In genomic region chr20:47287609-47288144, GRCh38 we compare ENCODE assay signal across 21 cellular contexts.
"Had no signal": no experiment of that assay in that cellular context is flagged by ENCODE, and none has a peak within 500 bp of the region (broad histone marks: within the 10 kb centered on the region; RNA-seq: fewer than 3 reads in every experiment).

No MANE protein-coding gene starts in this region.

- H3K4me3 ChIP-seq: coronary artery, heart left ventricle, ovary, skin epidermis, tibial artery had no signal

- H3K36me3 ChIP-seq: ovary had no signal

- H3K9me3 Mint-ChIP-seq: activated T-cell treated with anti-CD3 and anti-CD28 coated beads, Interleukin-2, amount 50 U/mL, for 4 hours; mesothelial cell of epicardium; naive thymus-derived CD8-positive, alpha-beta T cell; stimulated activated naive CD8-positive, alpha-beta T cell treated with anti-CD3 and anti-CD28 coated beads, Interleukin-15, amount 100 ng/mL, for 72 hours had no signal

- DNase-seq: activated CD8-positive, alpha-beta memory T cell treated with anti-CD3 and anti-CD28 coated beads for 24 hours; activated CD8-positive, alpha-beta memory T cell treated with anti-CD3 and anti-CD28 coated beads, Interleukin-2, amount 50 U/mL, for 4 hours; activated effector memory CD4-positive, alpha-beta T cell treated with Interleukin-2 at 50 U/mL for 16 hours; activated naive CD4-positive, alpha-beta T cell treated with anti-CD3 and anti-CD28 coated beads, Interleukin-2, amount 50 U/mL, for 16 hours; activated T-cell treated with anti-CD3 and anti-CD28 coated beads, Interleukin-2, amount 50 U/mL, for 4 hours; heart left ventricle; mammary epithelial cell; naive thymus-derived CD8-positive, alpha-beta T cell; ovary; right cardiac atrium; stimulated activated CD4-positive, alpha-beta T cell treated with anti-CD3 and anti-CD28 coated beads, Interleukin-1b, Interleukin-23, amount 100 ng/mL, for 48 hours; stimulated activated naive CD8-positive, alpha-beta T cell treated with anti-CD3 and anti-CD28 coated beads, Interleukin-15, amount 100 ng/mL, for 72 hours; T-helper 9 cell; tibial artery had no signal

- H3K4me1 ChIP-seq: heart left ventricle, tibial artery had no signal

- H3K27ac Mint-ChIP-seq: mesothelial cell of epicardium had no signal

- H3K4me3 Mint-ChIP-seq: activated T-cell treated with anti-CD3 and anti-CD28 coated beads, Interleukin-2, amount 50 U/mL, for 4 hours; mesothelial cell of epicardium; naive thymus-derived CD8-positive, alpha-beta T cell; stimulated activated naive CD8-positive, alpha-beta T cell treated with anti-CD3 and anti-CD28 coated beads, Interleukin-15, amount 100 ng/mL, for 72 hours had no signal

- H3K4me1 Mint-ChIP-seq: mesothelial cell of epicardium; stimulated activated naive CD8-positive, alpha-beta T cell treated with anti-CD3 and anti-CD28 coated beads, Interleukin-15, amount 100 ng/mL, for 72 hours had no signal

- H3K27ac ChIP-seq: coronary artery, heart left ventricle, neutrophil, ovary, skin epidermis, tibial artery had no signal

- H3K9me3 ChIP-seq: heart left ventricle, neutrophil, ovary, tibial artery had no signal

- FAIRE-seq: astrocyte, islet of Langerhans had no signal

- H3K27me3 ChIP-seq: heart left ventricle, neutrophil, ovary, tibial artery had no signal

- ATAC-seq: activated T-cell treated with anti-CD3 and anti-CD28 coated beads, Interleukin-2, amount 50 U/mL, for 4 hours; heart left ventricle; left ventricle myocardium superior; naive thymus-derived CD8-positive, alpha-beta T cell; right cardiac atrium; stimulated activated naive CD8-positive, alpha-beta T cell treated with anti-CD3 and anti-CD28 coated beads, Interleukin-15, amount 100 ng/mL, for 72 hours had no signal

- H3K27me3 Mint-ChIP-seq: naive thymus-derived CD8-positive, alpha-beta T cell; stimulated activated naive CD8-positive, alpha-beta T cell treated with anti-CD3 and anti-CD28 coated beads, Interleukin-15, amount 100 ng/mL, for 72 hours had no signal
